Comparison of ENCODE assay signal across 20 cellular contexts in the genomic region with DNA sequence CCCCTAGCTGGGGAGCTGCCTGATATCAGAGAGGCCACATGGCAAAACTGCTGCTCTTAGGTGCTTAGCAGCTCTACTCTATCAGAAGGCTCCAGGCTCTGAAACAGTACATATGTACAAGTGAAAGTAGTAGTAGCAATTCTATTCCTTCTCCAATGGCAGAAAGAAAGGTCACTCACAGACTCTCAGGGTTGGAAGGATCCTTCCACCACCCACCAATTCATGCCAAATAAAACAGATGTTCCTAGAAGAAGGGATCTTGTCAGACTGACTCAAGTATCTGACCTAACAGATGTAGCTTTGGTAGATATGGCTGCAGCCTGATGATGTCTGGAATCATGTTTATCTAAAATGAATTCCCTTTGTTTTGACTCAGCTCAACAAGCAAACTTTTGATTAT.
"Had no signal": no experiment of that assay in that cellular context is flagged by ENCODE, and none has a peak within 500 bp of the region (broad histone marks: within the 10 kb centered on the region; RNA-seq: fewer than 3 reads in every experiment).

No MANE protein-coding gene starts in this region.

- FAIRE-seq: keratinocyte, pancreas had no signal

- H3K27me3 ChIP-seq: brain microvascular endothelial cell, pancreas, suprapubic skin had no signal

- H3K4me1 ChIP-seq: pancreas had no signal

- DNase-seq: activated CD4-positive, alpha-beta memory T cell treated with anti-CD3 and anti-CD28 coated beads for 36 hours; activated CD8-positive, alpha-beta memory T cell treated with anti-CD3 and anti-CD28 coated beads, Interleukin-2, amount 50 U/mL, for 4 hours; activated gamma-delta T cell; activated T-cell treated with anti-CD3 and anti-CD28 coated beads, Interleukin-2, amount 50 U/mL, for 72 hours; brain microvascular endothelial cell; cerebellar nuclear complex; effector memory CD8-positive, alpha-beta T cell; naive thymus-derived CD4-positive, alpha-beta T cell; pancreas; SK-N-SH; stimulated activated CD4-positive, alpha-beta T cell treated with anti-CD3 and anti-CD28 coated beads, Interleukin-15, amount 100 ng/mL, for 24 hours; stimulated activated CD4-positive, alpha-beta T cell treated with anti-CD3 and anti-CD28 coated beads, Interleukin-4, amount 100 ng/mL, for 24 hours; stimulated activated naive CD4-positive, alpha-beta T cell; T-cell; T-helper 9 cell; WERI-Rb-1 had no signal

- H3K9ac ChIP-seq: SK-N-SH had no signal

- H3K27ac ChIP-seq: brain microvascular endothelial cell, pancreas, suprapubic skin, WERI-Rb-1 had no signal

- H3K9me3 ChIP-seq: pancreas, SK-N-SH, suprapubic skin had no signal

- ATAC-seq: activated T-cell treated with anti-CD3 and anti-CD28 coated beads, Interleukin-2, amount 50 U/mL, for 72 hours; effector memory CD8-positive, alpha-beta T cell; left lobe of liver; naive thymus-derived CD4-positive, alpha-beta T cell; pancreas; T-cell had no signal

- H3K4me3 ChIP-seq: pancreas, skin epidermis, suprapubic skin had no signal

- H3K4me2 ChIP-seq: SK-N-SH had no signal
